1 cellular context compared by ENCODE assay signal in genomic region chr17:63675231-63675606, GRCh38.
TF ChIP-seq lines count a peak whose summit lies in the region.

No MANE protein-coding gene starts in this region.

TF ChIP-seq in IMR-90, 13 proteins besides CTCF, POLR2A, EP300 and RAD21:
- no peak for TF ChIP-seq ELK1 (IDR thresholded peaks at IDR 0.05; ENCODE audit: borderline replicate concordance, low read depth, low read length)
- TF ChIP-seq BHLHE40 (IDR thresholded peaks at IDR 0.05; ENCODE audit: low read depth, low read length), result no peak
TF ChIP-seq in IMR-90: peak in this region for 0.
